ENCODE assay signal across 9 cellular contexts in genomic region chr2:65227471-65228248, GRCh38. TPM values are rescaled to one million over a fixed set of nuclear protein-coding genes. Genes with fewer than 3 reads are reported as not detected.
DNase-seq lines count a peak whose midpoint lies in the region; ATAC-seq, FAIRE-seq and TF ChIP-seq lines count a peak whose summit lies in the region.
"Had no signal": no experiment of that assay in that cellular context is flagged by ENCODE, and none has a peak within 500 bp of the region (broad histone marks: within the 10 kb centered on the region; RNA-seq: fewer than 3 reads in every experiment).

ACTR2 (plus strand) TSS chr2:65227831; CDS start chr2:65227910, 79 bp downstream.

- no peak for TF ChIP-seq CTCF in kidney (IDR thresholded peaks at IDR 0.05; ENCODE audit: borderline replicate concordance, extremely low read depth, insufficient read depth)

- TF ChIP-seq POLR2A in GM19099 (IDR thresholded peaks at IDR 0.05; ENCODE audit: extremely low read depth, insufficient read length, low read depth): peak; percentile 90

- no peak for FAIRE-seq in kidney (lab: Jason Lieb, UNC)
- FAIRE-seq: islet of Langerhans had no signal

- H3K9me3 ChIP-seq in kidney (ENCODE audit: control insufficient read depth in 1 of 2, low read length in 2 of 2): no peaks in the 10 kb centered on the region

- intact Hi-C loops in kidney (cut with DNase I): no loop called here

- ATAC-seq in HG03432 (IDR thresholded peaks at IDR 0.05; ENCODE audit: unreplicated experiment): peak; percentile 91

- peak within 1 kb of the TSS; percentile 94 to 96 for H3K27ac ChIP-seq in kidney (ENCODE audit: low read depth in 2 of 2, low read length in 2 of 2)

- peak within 1 kb of the TSS; percentile 99 to 100 for H3K4me3 ChIP-seq in kidney (ENCODE audit: low read length in 2 of 2)

- H3K9ac ChIP-seq in kidney (ENCODE audit: low read length in 2 of 2): peak within 1 kb of the TSS; percentile 96 to 98

- DNase-seq in AG20443 (ENCODE audit: low spot score): peak; percentile 97
- peak; percentile 90 for DNase-seq in NCI-H510A (lab: John Stamatoyannopoulos, UW)
- DNase-seq in activated CD4-positive, alpha-beta T cell treated with anti-CD3 and anti-CD28 coated beads for 1 hour: peak; percentile 88
- DNase-seq in cerebellum (ENCODE audit: low spot score): peak; percentile 97
- peak; percentile 99 for DNase-seq in kidney
- DNase-seq in stimulated activated CD4-positive, alpha-beta T cell treated with anti-CD3 and anti-CD28 coated beads, Interleukin-15, amount 100 ng/mL, for 24 hours: peak; percentile 96

- H3K36me3 ChIP-seq in kidney (ENCODE audit: control insufficient read depth in 1 of 2, insufficient read depth in 2 of 2, low read length in 2 of 2): no peaks in the 10 kb centered on the region

- H3K4me1 ChIP-seq in kidney (ENCODE audit: control insufficient read depth in 1 of 2, insufficient read depth in 1 of 2, low read depth in 1 of 2, low read length in 2 of 2): peaks cover 4 to 14% of the 10 kb centered on the region in 2 donors

RNA-seq across cellular contexts. Expression of gene ACTR2, which starts in this region (rescaled TPM):
- total RNA-seq in cerebellum (84.7 TPM), kidney (230 TPM)
- polyA plus RNA-seq in kidney (ENCODE audit: insufficient read depth, low read depth, low replicate concordance): 38.5 TPM

Comparison
In these comparisons a context has a peak if more than half of its experiments do, and no peak if none do; other contexts are left out.
1. Peak in every context shown above with its lines: DNase-seq, ATAC-seq, H3K4me3 ChIP-seq and H3K27ac ChIP-seq.